In the genomic region with DNA sequence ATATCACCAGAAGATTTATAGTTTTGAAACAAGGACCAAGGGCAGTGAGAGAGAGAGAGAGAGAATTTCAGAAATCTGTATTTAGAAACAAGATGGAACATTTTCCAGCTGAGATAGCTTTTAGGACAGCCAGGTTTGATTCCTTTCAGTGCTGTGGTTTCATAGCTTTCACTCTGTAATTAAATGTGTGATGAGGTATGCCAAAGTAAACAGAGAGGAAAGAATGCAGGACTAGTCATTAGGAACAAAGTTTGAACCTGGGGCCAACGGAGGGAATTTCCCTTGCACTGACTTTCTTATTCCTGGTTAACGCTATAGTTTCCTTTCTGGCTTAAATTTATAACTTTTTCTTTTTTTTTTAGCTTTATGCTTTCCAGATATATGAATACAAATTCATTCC, we compare ENCODE assay signal across 1 cellular context.
TF ChIP-seq lines count a peak whose summit lies in the region.

No MANE protein-coding gene starts in this region.

TF ChIP-seq in IMR-90, 13 proteins besides CTCF, POLR2A, EP300 and RAD21 (continued from another document):
- no peak for TF ChIP-seq SMC3 (IDR thresholded peaks at IDR 0.05; ENCODE audit: low read depth, low read length)
- TF ChIP-seq, protein P1, sequence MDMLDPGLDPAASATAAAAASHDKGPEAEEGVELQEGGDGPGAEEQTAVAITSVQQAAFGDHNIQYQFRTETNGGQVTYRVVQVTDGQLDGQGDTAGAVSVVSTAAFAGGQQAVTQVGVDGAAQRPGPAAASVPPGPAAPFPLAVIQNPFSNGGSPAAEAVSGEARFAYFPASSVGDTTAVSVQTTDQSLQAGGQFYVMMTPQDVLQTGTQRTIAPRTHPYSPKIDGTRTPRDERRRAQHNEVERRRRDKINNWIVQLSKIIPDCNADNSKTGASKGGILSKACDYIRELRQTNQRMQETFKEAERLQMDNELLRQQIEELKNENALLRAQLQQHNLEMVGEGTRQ (IDR thresholded peaks at IDR 0.05; ENCODE audit: low read depth, low read length): no peak
- TF ChIP-seq MXI1 (IDR thresholded peaks at IDR 0.05; ENCODE audit: borderline replicate concordance, low read depth, low read length): no peak
- no peak for TF ChIP-seq NFE2L2 (IDR thresholded peaks at IDR 0.05; ENCODE audit: low read depth, low read length)
- no peak for TF ChIP-seq CEBPB (IDR thresholded peaks at IDR 0.05; ENCODE audit: low read depth, low read length)
- no peak for TF ChIP-seq MAFK (IDR thresholded peaks at IDR 0.05; ENCODE audit: low read depth, low read length)
